ENCODE assay signal across 10 cellular contexts in the genomic region with DNA sequence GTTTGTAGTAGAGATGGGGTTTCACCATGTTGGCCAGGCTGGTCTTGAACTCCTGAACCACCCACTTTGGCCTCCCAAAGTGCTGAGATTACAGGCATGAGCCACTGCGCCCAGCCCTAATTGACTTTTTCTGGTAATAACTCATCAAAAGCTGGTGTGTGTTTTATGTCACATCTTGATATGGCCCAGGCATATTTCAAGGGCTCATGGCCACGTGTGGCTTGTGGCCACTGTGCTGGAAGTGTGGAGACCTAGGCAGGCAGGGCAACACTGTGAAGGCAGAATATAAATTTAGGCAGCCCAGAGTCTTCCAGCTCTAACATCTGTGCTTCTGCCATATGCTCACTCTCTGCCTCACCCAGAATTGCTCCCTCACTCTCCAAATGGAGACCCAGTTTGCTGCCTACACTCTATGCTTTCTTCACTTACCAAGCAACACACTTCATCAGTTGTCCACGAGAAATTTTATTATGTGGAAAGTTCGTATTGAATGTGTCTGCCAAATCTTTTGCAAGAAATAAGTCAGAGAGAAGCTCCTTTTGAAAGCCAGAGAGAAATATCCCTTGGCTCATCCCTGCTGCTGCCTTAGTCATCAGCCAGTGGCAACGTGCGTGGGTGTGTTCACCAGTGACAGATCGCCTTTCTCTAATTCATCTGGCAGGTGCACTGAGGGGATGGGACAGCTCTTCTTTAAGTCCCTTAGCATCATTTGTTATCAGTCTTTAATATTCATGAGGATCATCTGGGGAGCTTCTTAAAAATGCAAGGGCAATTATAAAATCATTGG.
DNase-seq lines count a peak whose midpoint lies in the region; ATAC-seq and TF ChIP-seq lines count a peak whose summit lies in the region.
"Had no signal": no experiment of that assay in that cellular context is flagged by ENCODE, and none has a peak within 500 bp of the region (broad histone marks: within the 10 kb centered on the region; RNA-seq: fewer than 3 reads in every experiment).

No MANE protein-coding gene starts in this region.

- TF ChIP-seq CTCF in fibroblast of the aortic adventitia (IDR thresholded peaks at IDR 0.05; ENCODE audit: insufficient read depth, low read length): no peak

- no peak for ATAC-seq in HG02642 (IDR thresholded peaks at IDR 0.05; ENCODE audit: poor library complexity, unreplicated experiment)
- ATAC-seq: A549; naive thymus-derived CD4-positive, alpha-beta T cell had no signal

- H3K4me3 ChIP-seq in fibroblast of the aortic adventitia (ENCODE audit: low read depth, low read length): no peak overlapping the region
- H3K4me3 ChIP-seq: A549 had no signal

- peak; percentile 9 for DNase-seq in NCI-H510A treated with DMSO at 0.1 percent for 48 hours (lab: John Stamatoyannopoulos, UW)
- no peak for DNase-seq in NCI-H510A (lab: John Stamatoyannopoulos, UW)
- DNase-seq in NCI-H69 (lab: John Stamatoyannopoulos, UW): peak; percentile 35
- peak; percentile 80 for DNase-seq in fibroblast of the aortic adventitia (ENCODE audit: low read depth)
- peak; percentile 29 for DNase-seq in stimulated activated CD4-positive, alpha-beta T cell treated with anti-CD3 and anti-CD28 coated beads, Interleukin-2, amount 100 ng/mL, for 4 hours (ENCODE audit: low read depth)
- no peak for DNase-seq in effector CD8-positive, alpha-beta T cell (lab: John Stamatoyannopoulos, UW)
- DNase-seq in NCI-H446 treated with DMSO at 0.1 percent for 48 hours (lab: John Stamatoyannopoulos, UW): no peak

Comparison
In these comparisons a context has a peak if more than half of its experiments do, and no peak if none do; other contexts are left out.
1. DNase-seq: peak in NCI-H510A treated with DMSO at 0.1 percent for 48 hours (single experiment), NCI-H69 (single experiment), fibroblast of the aortic adventitia (single experiment) and stimulated activated CD4-positive, alpha-beta T cell treated with anti-CD3 and anti-CD28 coated beads, Interleukin-2, amount 100 ng/mL, for 4 hours (single experiment); none in NCI-H510A (single experiment), effector CD8-positive, alpha-beta T cell (single experiment) and NCI-H446 treated with DMSO at 0.1 percent for 48 hours (single experiment).